11 cellular contexts compared by ENCODE assay signal in genomic region chr17:67443931-67444597, GRCh38.
DNase-seq lines count a peak whose midpoint lies in the region; ATAC-seq and TF ChIP-seq lines count a peak whose summit lies in the region.
"Had no signal": no experiment of that assay in that cellular context is flagged by ENCODE, and none has a peak within 500 bp of the region (broad histone marks: within the 10 kb centered on the region; RNA-seq: fewer than 3 reads in every experiment).

No MANE protein-coding gene starts in this region.

- no peak for ATAC-seq in naive thymus-derived CD4-positive, alpha-beta T cell
- ATAC-seq in HG03095 (IDR thresholded peaks at IDR 0.05; ENCODE audit: unreplicated experiment) = no peak

- 54% methylated on average over 6 of the region's 6 CpGs for WGBS in esophagus muscularis mucosa

- TF ChIP-seq POLR2A in esophagus muscularis mucosa (IDR thresholded peaks at IDR 0.05; ENCODE audit: low read depth) = no peak

- DNase-seq in AG20443 (ENCODE audit: low spot score) (peak; percentile 27), LHCN-M2 (ENCODE audit: low read depth) (peak; percentile 9), esophagus muscularis mucosa (ENCODE audit: extremely low spot score) (no peak), MG63 (no peak), NOMO-1 treated with DMSO at 0.1 percent for 48 hours (lab: John Stamatoyannopoulos, UW; ENCODE audit: unreplicated experiment) (no peak)
- no peak for DNase-seq in naive thymus-derived CD4-positive, alpha-beta T cell
- no peak for DNase-seq in effector CD4-positive, alpha-beta T cell
- DNase-seq: stimulated activated CD4-positive, alpha-beta T cell treated with anti-CD3 and anti-CD28 coated beads, Interleukin-2, amount 100 ng/mL, for 24 hours had no signal

- TF ChIP-seq EP300 in esophagus muscularis mucosa (IDR thresholded peaks at IDR 0.05) = no peak

- TF ChIP-seq CTCF in esophagus muscularis mucosa (IDR thresholded peaks at IDR 0.05) = no peak

- H3K27ac Mint-ChIP-seq in naive thymus-derived CD4-positive, alpha-beta T cell = peak overlapping the region; percentile 29 to 100 (median 98)

- H3K36me3 ChIP-seq in esophagus muscularis mucosa (no peaks in the 10 kb centered on the region), MG63 (no peaks in the 10 kb centered on the region)
- no peaks in the 10 kb centered on the region for H3K36me3 ChIP-seq in naive thymus-derived CD4-positive, alpha-beta T cell (ENCODE audit: control insufficient read depth in 2 of 3, insufficient read depth in 3 of 3, low read length in 3 of 3)
- H3K36me3 ChIP-seq: tibial nerve had no signal

- no peak overlapping the region for H3K4me3 ChIP-seq in esophagus muscularis mucosa
- no peak overlapping the region for H3K4me3 ChIP-seq in naive thymus-derived CD4-positive, alpha-beta T cell (ENCODE audit: low read length)
- no peak overlapping the region for H3K4me3 ChIP-seq in MG63
- H3K4me3 ChIP-seq: tibial nerve had no signal

- peaks cover 54 to 97% (median 88%) of the 10 kb centered on the region in 7 donors for H3K4me1 Mint-ChIP-seq in naive thymus-derived CD4-positive, alpha-beta T cell

- H3K4me1 ChIP-seq in esophagus muscularis mucosa = peaks cover 9 to 54% (median 42%) of the 10 kb centered on the region in 4 donors
- H3K4me1 ChIP-seq in naive thymus-derived CD4-positive, alpha-beta T cell (ENCODE audit: control insufficient read depth in 2 of 2, insufficient read depth in 2 of 2, low read length in 2 of 2) = peaks cover 51 to 80% of the 10 kb centered on the region in 2 donors
- H3K4me1 ChIP-seq: tibial nerve had no signal

- peak overlapping the region; percentile 23 to 61 (median 44) for H3K27ac ChIP-seq in esophagus muscularis mucosa (replicated peaks in 1 of 4)
- H3K27ac ChIP-seq in naive thymus-derived CD4-positive, alpha-beta T cell (ENCODE audit: low read depth, low read length) = peak overlapping the region; percentile 93

- CTCF ChIA-PET in naive thymus-derived CD4-positive, alpha-beta T cell (lab: Charles Lee) = interaction anchor here (0.9 kb wide), 1 partner anchor 31 kb away, joined by 3 read pairs; no protein-coding TSS in a partner anchor

- H3K4me3 Mint-ChIP-seq in naive thymus-derived CD4-positive, alpha-beta T cell = peak overlapping the region in 7 of 10 donors; percentile 0 to 80 (median 42)
- H3K4me3 Mint-ChIP-seq: activated T-helper 1 cell treated with anti-CD3 and anti-CD28 coated beads, Interleukin-12 subunit alpha, Interleukin-12 subunit beta, Interleukin-2, Interleukin-4 antibody, amounts not matched to agents 30 ng/mL and 10 ng/mL and 1 ng/mL, durations not matched to agents 14 hours and 24 hours and 36 hours had no signal

- H3K36me3 Mint-ChIP-seq in naive thymus-derived CD4-positive, alpha-beta T cell = peaks cover 0 to 19% (median 5%) of the 10 kb centered on the region in 5 donors

- intact Hi-C loops in esophagus muscularis mucosa (cut with DNase I) = no loop called here
- intact Hi-C loops in naive thymus-derived CD4-positive, alpha-beta T cell (cut with micrococcal nuclease) = no loop called here

- POLR2A ChIA-PET in naive thymus-derived CD4-positive, alpha-beta T cell (lab: Charles Lee) = interaction anchor here (0.9 to 16.2 kb wide), 7 partner anchors 10 to 66 kb away, joined by 3 to 335 read pairs (median 67); partner anchors contain the start of gene PITPNC1

- H3K27me3 ChIP-seq in esophagus muscularis mucosa = no peaks in the 10 kb centered on the region
- no peaks in the 10 kb centered on the region for H3K27me3 ChIP-seq in naive thymus-derived CD4-positive, alpha-beta T cell (ENCODE audit: control insufficient read depth in 2 of 2, insufficient read depth in 2 of 2, low read length in 2 of 2)
- H3K27me3 ChIP-seq in MG63 = no peaks in the 10 kb centered on the region
- H3K27me3 ChIP-seq: tibial nerve had no signal

- H3K27me3 Mint-ChIP-seq in naive thymus-derived CD4-positive, alpha-beta T cell = no peaks in the 10 kb centered on the region

- H3K9me3 ChIP-seq in esophagus muscularis mucosa = no peaks in the 10 kb centered on the region
- H3K9me3 ChIP-seq in naive thymus-derived CD4-positive, alpha-beta T cell (ENCODE audit: control insufficient read depth in 2 of 3, low read length in 3 of 3) = no peaks in the 10 kb centered on the region
- H3K9me3 ChIP-seq in MG63 = no peaks in the 10 kb centered on the region
- H3K9me3 ChIP-seq: tibial nerve had no signal

- peaks cover 0 to 1% (median 0%) of the 10 kb centered on the region in 11 donors for H3K9me3 Mint-ChIP-seq in naive thymus-derived CD4-positive, alpha-beta T cell
- H3K9me3 Mint-ChIP-seq: activated T-helper 1 cell treated with anti-CD3 and anti-CD28 coated beads, Interleukin-12 subunit alpha, Interleukin-12 subunit beta, Interleukin-2, Interleukin-4 antibody, amounts not matched to agents 30 ng/mL and 10 ng/mL and 1 ng/mL, durations not matched to agents 14 hours and 24 hours and 36 hours had no signal

Comparison
In these comparisons a context has a peak if more than half of its experiments do, and no peak if none do; other contexts are left out.
1. DNase-seq: peak in AG20443 (single experiment) and LHCN-M2 (single experiment); none in esophagus muscularis mucosa (single experiment), naive thymus-derived CD4-positive, alpha-beta T cell (0 of 9), MG63 (single experiment), effector CD4-positive, alpha-beta T cell (single experiment) and NOMO-1 treated with DMSO at 0.1 percent for 48 hours (single experiment).